ENCODE assay signal across 16 cellular contexts in genomic region chr12:130649101-130649571, GRCh38.
A peak's percentile ranks its signal among the peaks of the same experiment; 100 is the strongest.
DNase-seq lines count a peak whose midpoint lies in the region; ATAC-seq, FAIRE-seq and TF ChIP-seq lines count a peak whose summit lies in the region.
"Had no signal": no experiment of that assay in that cellular context is flagged by ENCODE, and none has a peak within 500 bp of the region (broad histone marks: within the 10 kb centered on the region; RNA-seq: fewer than 3 reads in every experiment).

No MANE protein-coding gene starts in this region.

- no peak overlapping the region for H2BK20ac ChIP-seq in H1 (ENCODE audit: low read length)

- TF ChIP-seq EP300 in HepG2 (IDR thresholded peaks at IDR 0.05; ENCODE audit: low read depth in 2 of 2, low read length in 2 of 2) (no peak), HepG2 (CRISPR knock-in tag; IDR thresholded peaks at IDR 0.05; ENCODE audit: borderline replicate concordance) (no peak), H1 (IDR thresholded peaks at IDR 0.05; ENCODE audit: borderline replicate concordance in 1 of 2, low read depth in 2 of 2, low read length in 2 of 2) (no peak)

- H3K9ac ChIP-seq in HepG2 (ENCODE audit: insufficient read depth, low read depth, low read length) (no peak overlapping the region), H1 (replicated peaks in 1 of 4; ENCODE audit: extremely low read depth in 1 of 4, low read depth in 3 of 4, low read length in 3 of 4) (no peak overlapping the region), Karpas-422 (ENCODE audit: low read length) (no peak overlapping the region)

- no peaks in the 10 kb centered on the region for H3K23me2 ChIP-seq in H1 (ENCODE audit: low read depth, low read length)

- CTCF ChIA-PET in HepG2 (lab: Yijun Ruan, JAX; ENCODE audit: low intra/inter-chr PET ratio, low total read pairs): no interaction called here
- CTCF ChIA-PET in H1 (lab: Charles Lee; ENCODE audit: partially characterized antibody): no interaction called here

- no peak overlapping the region for H3K18ac ChIP-seq in H1 (ENCODE audit: extremely low read depth, low read length)

- in situ Hi-C loops in HepG2 (cut with HindIII; ENCODE audit: extremely low pct_ligation_motif_present, low pct_unique_long_range_greater_than_20kb): no loop called here

- no peak for ATAC-seq in HepG2
- ATAC-seq in right lobe of liver: no peak
- ATAC-seq in GM18861 (IDR thresholded peaks at IDR 0.05; ENCODE audit: unreplicated experiment): no peak
- ATAC-seq: GM23338 had no signal

- H2AFZ ChIP-seq in HepG2 (ENCODE audit: low read length) (no peak overlapping the region), H1 (ENCODE audit: low read length) (0 out of 2 replicates have a peak overlapping the region, but pooled peaks have one; percentile 2), Karpas-422 (ENCODE audit: low read length) (no peak overlapping the region)
- H2AFZ ChIP-seq: GM23338 had no signal

- DNase-seq in HepG2 (ENCODE audit: low spot score) (no peak), right lobe of liver (no peak), H1 (ENCODE audit: low read depth in 1 of 2, low spot score in 2 of 2) (no peak), posterior vena cava (ENCODE audit: low spot score) (peak; percentile 75), NCI-H1105 (lab: John Stamatoyannopoulos, UW) (no peak), Karpas-422 (no peak), HK-2 (ENCODE audit: unreplicated experiment) (no peak)
- DNase-seq: Calu3; CD4-positive, CD25-positive, alpha-beta regulatory T cell; DMS 273 treated with DMSO at 0.1 percent for 48 hours had no signal

- no peaks in the 10 kb centered on the region for H3K9me3 ChIP-seq in HepG2 (ENCODE audit: low read length)
- no peaks in the 10 kb centered on the region for H3K9me3 ChIP-seq in right lobe of liver
- peaks cover 0 to 2% of the 10 kb centered on the region in 2 experiments; a peak in 1 of 4 replicates for H3K9me3 ChIP-seq in H1 (ENCODE audit: insufficient read depth in 2 of 2, low read depth in 1 of 2, low read length in 1 of 2)
- no peaks in the 10 kb centered on the region for H3K9me3 ChIP-seq in Karpas-422 (ENCODE audit: low read length)
- H3K9me3 ChIP-seq: HAP-1 had no signal

- no peak overlapping the region for H3K23ac ChIP-seq in H1 (ENCODE audit: insufficient read length)

- POLR2A ChIA-PET in HepG2 (lab: Yijun Ruan, JAX) (no interaction called here), H1 (lab: Charles Lee; ENCODE audit: partially characterized antibody) (no interaction called here)

- no peak overlapping the region for H4K91ac ChIP-seq in H1 (replicated peaks; ENCODE audit: insufficient read length, low read length)

- H3K79me2 ChIP-seq in HepG2 (ENCODE audit: insufficient read depth, low read length): no peaks in the 10 kb centered on the region
- H3K79me2 ChIP-seq in H1 (ENCODE audit: control insufficient read depth in 1 of 2, insufficient read depth in 2 of 2, low read length in 2 of 2): no peaks in the 10 kb centered on the region
- H3K79me2 ChIP-seq in Karpas-422 (ENCODE audit: low read length): no peaks in the 10 kb centered on the region

- intact Hi-C loops in HepG2 (cut with micrococcal nuclease; ENCODE audit: unreplicated experiment) (no loop called here), right lobe of liver (cut with DNase I) (no loop called here), posterior vena cava (cut with DNase I) (no loop called here)

- TF ChIP-seq CTCF in HepG2 (CRISPR knock-in tag; IDR thresholded peaks at IDR 0.05) (no peak), right lobe of liver (IDR thresholded peaks at IDR 0.05) (no peak), H1 (IDR thresholded peaks at IDR 0.05; ENCODE audit: control extremely low read depth in 1 of 3, insufficient read depth in 1 of 3, low read depth in 1 of 3, low read length in 3 of 3) (no peak)

- no peak overlapping the region for H3K4me2 ChIP-seq in HepG2 (ENCODE audit: low read depth, low read length)
- H3K4me2 ChIP-seq in H1 (ENCODE audit: insufficient read depth in 1 of 2, low read depth in 2 of 2, low read length in 2 of 2): no peak overlapping the region
- no peak overlapping the region for H3K4me2 ChIP-seq in Karpas-422 (ENCODE audit: low read depth, low read length, poor library complexity, severe bottlenecking)
- H3K4me2 ChIP-seq: GM23338 had no signal

- 72% methylated on average over 9 of the region's 26 CpGs for WGBS in HepG2 (ENCODE audit: low lambda C conversion rate)
- WGBS in right lobe of liver (ENCODE audit: insufficient coverage, low coverage, low lambda C conversion rate, missing lambda C conversion rate): 81% methylated on average over 5 of the region's 26 CpGs
- WGBS in H1 (ENCODE audit: extremely low coverage in 1 of 2, insufficient coverage in 1 of 2, insufficient read length in 1 of 2, insufficient replicate concordance in 2 of 2, low coverage in 1 of 2, low lambda C conversion rate in 2 of 2, missing lambda C conversion rate in 1 of 2), 2 experiments: 95% methylated on average over 21 of the region's 26 CpGs; no CpG with 5 or more reads in 1 of the 2 experiments

- TF ChIP-seq POLR2A in HepG2 (IDR thresholded peaks at IDR 0.05; ENCODE audit: insufficient read depth in 1 of 2, low read depth in 2 of 2, low read length in 2 of 2) (no peak), right lobe of liver (IDR thresholded peaks at IDR 0.05) (no peak), H1 (IDR thresholded peaks at IDR 0.05; ENCODE audit: control extremely low read depth in 1 of 2, low read depth in 2 of 2, low read length in 2 of 2) (no peak)

- no peaks in the 10 kb centered on the region for H3K4me1 ChIP-seq in HepG2 (ENCODE audit: insufficient read depth, low read length)
- H3K4me1 ChIP-seq in right lobe of liver: no peaks in the 10 kb centered on the region
- peaks cover 3 to 4% (median 4%) of the 10 kb centered on the region in 4 experiments; a peak in 5 of 7 replicates for H3K4me1 ChIP-seq in H1 (replicated peaks in 1 of 4; ENCODE audit: control insufficient read depth in 3 of 4, insufficient read depth in 4 of 4, low read length in 3 of 4)
- no peaks in the 10 kb centered on the region for H3K4me1 ChIP-seq in Karpas-422 (ENCODE audit: low read length)
- H3K4me1 ChIP-seq: HAP-1 had no signal

- no peak overlapping the region for H2BK5ac ChIP-seq in H1 (ENCODE audit: low read depth, low read length)

- no peak overlapping the region for H2BK12ac ChIP-seq in H1 (ENCODE audit: low read depth, low read length)

- no peaks in the 10 kb centered on the region for H3K79me1 ChIP-seq in H1 (ENCODE audit: low read depth, low read length)

- H4K5ac ChIP-seq in H1 (ENCODE audit: insufficient read length, low read depth, low read length): no peak overlapping the region

- no peak overlapping the region for H3K4ac ChIP-seq in H1 (replicated peaks; ENCODE audit: insufficient read length, low read depth, low read length)

- H4K20me1 ChIP-seq in HepG2 (ENCODE audit: insufficient read depth, low read length) (0 out of 2 replicates have a peak, but pooled peaks cover 4% of the 10 kb centered on the region), H1 (replicated peaks in 1 of 2; ENCODE audit: control insufficient read depth in 1 of 2, insufficient read depth in 2 of 2, low read length in 2 of 2) (no peaks in the 10 kb centered on the region), Karpas-422 (ENCODE audit: insufficient read depth, low read depth, low read length) (no peaks in the 10 kb centered on the region)

- no peak overlapping the region for H2BK120ac ChIP-seq in H1 (replicated peaks; ENCODE audit: low read depth, low read length)

- FAIRE-seq in HepG2 (lab: Jason Lieb, UNC) (no peak), H1 (lab: Jason Lieb, UNC) (no peak)
- FAIRE-seq: GM18507, HTR-8/SVneo had no signal

- no peaks in the 10 kb centered on the region for H3K9me2 ChIP-seq in Karpas-422 (replicated peaks; ENCODE audit: insufficient read depth, low read length)

- H3K56ac ChIP-seq in H1 (replicated peaks; ENCODE audit: insufficient read length, low read depth, low read length): no peak overlapping the region

- no peaks in the 10 kb centered on the region for H3K36me3 ChIP-seq in HepG2 (replicated peaks in 1 of 2; ENCODE audit: control insufficient read depth in 1 of 2, insufficient read depth in 2 of 2, low read length in 2 of 2)
- H3K36me3 ChIP-seq in right lobe of liver: no peaks in the 10 kb centered on the region
- H3K36me3 ChIP-seq in H1 (ENCODE audit: control insufficient read depth in 2 of 4, insufficient read depth in 4 of 4, low read length in 3 of 4): no peaks in the 10 kb centered on the region
- no peaks in the 10 kb centered on the region for H3K36me3 ChIP-seq in Karpas-422 (ENCODE audit: insufficient read depth, low read length)
- H3K36me3 ChIP-seq: HAP-1 had no signal

- H3K4me3 ChIP-seq in HepG2 (replicated peaks in 1 of 3; ENCODE audit: insufficient read depth in 1 of 3, low read depth in 2 of 3, low read length in 3 of 3): no peak overlapping the region
- H3K4me3 ChIP-seq in right lobe of liver: no peak overlapping the region
- no peak overlapping the region for H3K4me3 ChIP-seq in H1 (ENCODE audit: extremely low read depth in 1 of 4, insufficient read depth in 2 of 4, low read depth in 3 of 4, low read length in 4 of 4)
- no peak overlapping the region for H3K4me3 ChIP-seq in Karpas-422 (ENCODE audit: low read length)
- H3K4me3 ChIP-seq: GM23338, HAP-1 had no signal

- no peak overlapping the region for H3K27ac ChIP-seq in HepG2 (ENCODE audit: extremely low read length, insufficient read depth, low read length)
- H3K27ac ChIP-seq in right lobe of liver: no peak overlapping the region
- H3K27ac ChIP-seq in H1 (ENCODE audit: low read depth, low read length): no peak overlapping the region
- no peak overlapping the region for H3K27ac ChIP-seq in Karpas-422 (ENCODE audit: low read length)
- H3K27ac ChIP-seq: 22Rv1 had no signal

- BruUV-seq in HepG2 (replicated peaks; lab: Mats Ljungman, UMichigan): no TSS peak

- no peak overlapping the region for H4K8ac ChIP-seq in H1 (ENCODE audit: extremely low read depth, insufficient read depth, low read length)

- H2AK5ac ChIP-seq in H1 (ENCODE audit: low read depth, low read length): no peak overlapping the region

- H3K27me3 ChIP-seq in HepG2 (ENCODE audit: control insufficient read depth in 1 of 2, insufficient read depth in 2 of 2, low read length in 2 of 2) (peaks cover 1 to 47% of the 10 kb centered on the region in 2 experiments; a peak in 2 of 5 replicates), right lobe of liver (no peaks in the 10 kb centered on the region), H1 (replicated peaks in 1 of 4; ENCODE audit: control insufficient read depth in 3 of 4, extremely low read depth in 1 of 4, insufficient read depth in 3 of 4, low read length in 3 of 4) (peaks cover 0 to 2% (median 0%) of the 10 kb centered on the region in 4 experiments; a peak in 1 of 7 replicates), Karpas-422 (ENCODE audit: low read length) (no peaks in the 10 kb centered on the region)

- TF ChIP-seq RAD21 in HepG2 (CRISPR knock-in tag; IDR thresholded peaks at IDR 0.05): no peak
- TF ChIP-seq RAD21 in H1 (IDR thresholded peaks at IDR 0.05 in 1 of 2, conservative IDR thresholded peaks at IDR 0.05 in 1 of 2; ENCODE audit: low read depth in 2 of 2, low read length in 2 of 2): no peak

- H3K14ac ChIP-seq in H1 (ENCODE audit: insufficient read length): no peak overlapping the region

- no peak overlapping the region for H2BK15ac ChIP-seq in H1 (ENCODE audit: low read length)

TF ChIP-seq in HepG2, 621 proteins besides CTCF, POLR2A, EP300 and RAD21 (continues in another document):
- 0 out of 2 replicates have a peak, but pooled peaks have one; percentile 20 for TF ChIP-seq NFYB (CRISPR knock-in tag; IDR thresholded peaks at IDR 0.05)

TF ChIP-seq in H1, 55 proteins besides CTCF, POLR2A, EP300 and RAD21 (continues in another document):
- no peak for TF ChIP-seq BACH1 (IDR thresholded peaks at IDR 0.05; ENCODE audit: low read length)
